Comparison of ENCODE assay signal across 30 cellular contexts in the genomic region with DNA sequence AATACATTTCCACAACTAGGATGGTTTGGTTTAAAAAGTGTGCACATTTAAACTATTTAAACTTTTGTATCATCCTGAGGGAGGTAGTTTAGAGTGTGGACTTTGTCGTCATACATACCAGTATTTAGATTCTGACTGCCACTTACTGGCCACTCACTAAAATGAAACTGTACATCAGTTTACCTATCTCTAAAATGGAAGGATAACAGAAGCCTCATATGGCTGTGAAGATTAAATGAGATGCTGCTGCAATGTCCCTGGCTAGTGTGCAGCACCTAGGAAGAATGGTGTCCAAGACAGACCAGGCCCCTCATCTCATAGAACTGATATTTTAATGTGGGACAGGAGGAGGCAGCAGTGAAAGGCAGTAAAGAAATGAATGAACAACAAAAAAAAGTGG.
"Had no signal": no experiment of that assay in that cellular context is flagged by ENCODE, and none has a peak within 500 bp of the region (broad histone marks: within the 10 kb centered on the region; RNA-seq: fewer than 3 reads in every experiment).

No MANE protein-coding gene starts in this region.

- H3K36me3 Mint-ChIP-seq: activated CD4-positive, alpha-beta memory T cell treated with anti-CD3 and anti-CD28 coated beads for 36 hours; immature natural killer cell; natural killer cell; neural progenitor cell; type B pancreatic cell had no signal

- H3K4me3 Mint-ChIP-seq: activated CD4-positive, alpha-beta memory T cell treated with anti-CD3 and anti-CD28 coated beads for 36 hours; activated CD4-positive, alpha-beta T cell treated with anti-CD3 and anti-CD28 coated beads, Interleukin-2, amount 10 ng/mL, durations not matched to agents 24 days and 14 days; activated T-cell treated with anti-CD3 and anti-CD28 coated beads, Interleukin-2, amount 50 U/mL, for 4 hours; activated T-helper 17 cell treated with anti-CD3 and anti-CD28 coated beads, Interleukin-2, amount 50 U/mL, for 72 hours; immature natural killer cell; natural killer cell; neural progenitor cell; type B pancreatic cell had no signal

- H3K4me1 ChIP-seq: neural progenitor cell had no signal

- H3K9me3 ChIP-seq: gastrocnemius medialis, thoracic aorta, uterus had no signal

- H3K27ac ChIP-seq: brain microvascular endothelial cell, coronary artery, gastrocnemius medialis, neural progenitor cell, thoracic aorta had no signal

- H3K36me3 ChIP-seq: brain microvascular endothelial cell, gastrocnemius medialis, neural progenitor cell, thoracic aorta, uterus had no signal

- H3K4me3 ChIP-seq: coronary artery, dorsolateral prefrontal cortex, gastrocnemius medialis, neural progenitor cell, thoracic aorta, uterus had no signal

- H3K27me3 ChIP-seq: brain microvascular endothelial cell, dorsolateral prefrontal cortex, gastrocnemius medialis, neural progenitor cell, uterus had no signal

- ATAC-seq: activated T-cell treated with anti-CD3 and anti-CD28 coated beads, Interleukin-2, amount 50 U/mL, for 4 hours; activated T-helper 17 cell treated with anti-CD3 and anti-CD28 coated beads, Interleukin-2, amount 50 U/mL, for 72 hours; gastrocnemius medialis; left colon; natural killer cell; right cardiac atrium; stimulated activated naive CD8-positive, alpha-beta T cell treated with anti-CD3 and anti-CD28 coated beads, Interleukin-15, Interleukin-2, amounts not matched to agents 100 U/mL and 50 U/mL, for 24 hours had no signal

- H3K27ac Mint-ChIP-seq: activated CD4-positive, alpha-beta memory T cell treated with anti-CD3 and anti-CD28 coated beads for 36 hours; activated CD4-positive, alpha-beta T cell treated with anti-CD3 and anti-CD28 coated beads, Interleukin-2, amount 10 ng/mL, durations not matched to agents 24 days and 14 days; activated T-helper 17 cell treated with anti-CD3 and anti-CD28 coated beads, Interleukin-2, amount 50 U/mL, for 72 hours; natural killer cell; type B pancreatic cell had no signal

- H3K27me3 Mint-ChIP-seq: activated CD4-positive, alpha-beta memory T cell treated with anti-CD3 and anti-CD28 coated beads for 36 hours; activated CD4-positive, alpha-beta T cell treated with anti-CD3 and anti-CD28 coated beads, Interleukin-2, amount 10 ng/mL, durations not matched to agents 24 days and 14 days; activated T-helper 17 cell treated with anti-CD3 and anti-CD28 coated beads, Interleukin-2, amount 50 U/mL, for 72 hours; type B pancreatic cell had no signal

- FAIRE-seq: astrocyte, kidney had no signal

- DNase-seq: activated CD4-positive, alpha-beta memory T cell treated with anti-CD3 and anti-CD28 coated beads for 36 hours; activated CD4-positive, alpha-beta T cell treated with anti-CD3 and anti-CD28 coated beads, Interleukin-2, amount 10 ng/mL, durations not matched to agents 24 days and 14 days; activated CD4-positive, CD25-positive, alpha-beta regulatory T cell treated with anti-CD3 and anti-CD28 coated beads, Interleukin-2, amount 50 U/mL, for 72 hours; activated CD8-positive, alpha-beta memory T cell treated with anti-CD3 and anti-CD28 coated beads, Interleukin-2, amount 50 U/mL, for 4 hours; activated gamma-delta T cell treated with Interleukin-2 at 50 U/mL for 16 hours; activated naive CD4-positive, alpha-beta T cell treated with anti-CD3 and anti-CD28 coated beads, Interleukin-2, amount 50 U/mL, for 16 hours; activated T-cell treated with anti-CD3 and anti-CD28 coated beads, Interleukin-2, amount 50 U/mL, for 4 hours; amniotic stem cell; brain microvascular endothelial cell; dorsolateral prefrontal cortex; effector memory CD4-positive, alpha-beta T cell; gastrocnemius medialis; hippocampal formation; immature natural killer cell; kidney; left colon; mammary epithelial cell; natural killer cell; posterior cingulate gyrus; right cardiac atrium; stimulated activated CD4-positive, alpha-beta T cell treated with anti-CD3 and anti-CD28 coated beads, Interleukin-12 subunit alpha, Interleukin-12 subunit beta, amount 100 ng/mL, for 4 hours; stimulated activated CD4-positive, alpha-beta T cell treated with anti-CD3 and anti-CD28 coated beads, Interleukin-4, amount 100 ng/mL, for 1 hour; stimulated activated naive CD8-positive, alpha-beta T cell treated with anti-CD3 and anti-CD28 coated beads, Interleukin-15, Interleukin-2, amounts not matched to agents 100 U/mL and 50 U/mL, for 24 hours; uterus had no signal

- H3K9me3 Mint-ChIP-seq: activated CD4-positive, alpha-beta memory T cell treated with anti-CD3 and anti-CD28 coated beads for 36 hours; activated CD4-positive, alpha-beta T cell treated with anti-CD3 and anti-CD28 coated beads, Interleukin-2, amount 10 ng/mL, durations not matched to agents 24 days and 14 days; activated T-cell treated with anti-CD3 and anti-CD28 coated beads, Interleukin-2, amount 50 U/mL, for 4 hours; activated T-helper 17 cell treated with anti-CD3 and anti-CD28 coated beads, Interleukin-2, amount 50 U/mL, for 72 hours; immature natural killer cell; natural killer cell; neural progenitor cell; type B pancreatic cell had no signal
